19 cellular contexts compared by ENCODE assay signal in the genomic region with DNA sequence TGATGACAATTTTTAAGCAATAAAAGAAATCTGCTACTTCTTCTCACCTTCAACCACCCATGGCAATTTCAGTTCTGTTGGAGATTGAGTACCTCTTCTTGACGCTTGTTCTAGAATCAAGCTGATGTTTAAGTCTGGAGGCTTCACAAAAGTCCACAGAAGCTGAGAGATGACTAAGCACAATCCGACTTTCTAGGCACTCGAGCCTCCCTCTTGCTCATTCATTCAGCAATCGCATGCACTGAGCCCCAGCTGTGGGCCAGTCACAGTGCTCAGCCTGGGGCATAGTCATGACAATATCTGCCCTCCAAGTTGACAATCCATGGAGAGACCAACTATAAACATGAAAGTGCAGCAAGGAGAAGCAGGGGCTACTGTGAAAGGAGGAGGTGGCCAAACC.
"Had no signal": no experiment of that assay in that cellular context is flagged by ENCODE, and none has a peak within 500 bp of the region (broad histone marks: within the 10 kb centered on the region; RNA-seq: fewer than 3 reads in every experiment).

No MANE protein-coding gene starts in this region.

- H3K36me3 Mint-ChIP-seq: naive thymus-derived CD4-positive, alpha-beta T cell had no signal

- H3K27ac Mint-ChIP-seq: naive thymus-derived CD4-positive, alpha-beta T cell had no signal

- ATAC-seq: esophagus mucosa; heart left ventricle; left colon; left ventricle myocardium superior; naive thymus-derived CD4-positive, alpha-beta T cell had no signal

- H3K4me3 ChIP-seq: coronary artery, heart left ventricle, lung, sigmoid colon, skin epidermis, stomach, thoracic aorta, transverse colon had no signal

- H3K4me3 Mint-ChIP-seq: naive thymus-derived CD4-positive, alpha-beta T cell had no signal

- H3K4me1 Mint-ChIP-seq: naive thymus-derived CD4-positive, alpha-beta T cell had no signal

- H3K27me3 ChIP-seq: sigmoid colon, stomach, transverse colon had no signal

- H3K36me3 ChIP-seq: heart left ventricle, sigmoid colon, stomach, thoracic aorta, transverse colon had no signal

- DNase-seq: effector CD8-positive, alpha-beta T cell; heart left ventricle; hippocampal formation; left colon; left ventricle myocardium superior; naive thymus-derived CD4-positive, alpha-beta T cell; posterior cingulate gyrus; sigmoid colon; stimulated activated CD4-positive, alpha-beta T cell treated with anti-CD3 and anti-CD28 coated beads, Interleukin-2, amount 100 ng/mL, for 24 hours; stimulated activated CD4-positive, alpha-beta T cell treated with anti-CD3 and anti-CD28 coated beads, Interleukin-4, amount 100 ng/mL, for 4 hours; stimulated activated naive CD4-positive, alpha-beta T cell; stomach; substantia nigra; transverse colon had no signal
